14 cellular contexts compared by ENCODE assay signal in the genomic region with DNA sequence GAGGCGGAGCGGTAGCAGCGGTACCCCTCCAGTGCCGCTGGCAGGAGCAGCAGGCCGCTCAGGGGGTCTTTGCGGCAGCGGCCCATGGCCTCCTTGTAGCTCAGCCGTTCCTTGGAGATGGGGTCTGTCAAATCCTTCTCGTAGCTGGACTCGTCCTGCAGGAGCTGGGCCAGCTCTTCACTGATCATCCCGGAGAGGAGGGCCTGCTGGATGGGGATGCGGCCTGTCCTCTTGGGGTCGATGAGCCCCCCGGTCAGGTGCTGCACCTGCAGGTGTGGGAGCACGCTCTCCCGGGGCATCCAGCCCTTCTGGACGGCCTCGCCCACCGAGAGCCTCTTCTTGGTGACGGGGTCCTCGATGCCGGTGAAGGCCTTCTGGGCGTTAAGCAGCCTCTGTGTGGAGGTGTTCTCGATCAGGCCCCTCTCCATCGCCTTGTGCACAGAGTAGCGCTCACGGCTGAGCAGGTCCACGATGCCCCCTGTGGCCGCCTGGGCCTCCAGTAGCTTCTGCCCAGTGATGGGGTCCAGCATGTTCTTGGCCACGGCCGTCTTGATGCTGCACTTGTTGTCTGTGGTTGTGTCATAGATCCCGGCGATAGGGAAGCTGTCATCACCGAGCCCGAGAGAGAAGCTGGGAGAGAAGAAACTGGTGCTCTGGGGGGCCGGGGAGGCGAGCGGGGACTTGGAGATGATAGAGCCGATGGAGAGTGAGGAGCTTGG. TPM values are rescaled to one million over a fixed set of nuclear protein-coding genes. Genes with fewer than 3 reads are reported as not detected.
A peak's percentile ranks its signal among the peaks of the same experiment; 100 is the strongest.
DNase-seq lines count a peak whose midpoint lies in the region; ATAC-seq and TF ChIP-seq lines count a peak whose summit lies in the region.
"Had no signal": no experiment of that assay in that cellular context is flagged by ENCODE, and none has a peak within 500 bp of the region (broad histone marks: within the 10 kb centered on the region; RNA-seq: fewer than 3 reads in every experiment).

No MANE protein-coding gene starts in this region.

- no peak overlapping the region for H3K27ac Mint-ChIP-seq in natural killer cell treated with Interleukin-12 subunit alpha and Interleukin-12 subunit beta and Interleukin-15 and Interleukin-18, amount 100 ng/mL, for 72 hours
- no peak overlapping the region for H3K27ac Mint-ChIP-seq in natural killer cell

- peaks cover 0 to 8% of the 10 kb centered on the region in 2 donors for H3K4me1 Mint-ChIP-seq in natural killer cell treated with Interleukin-12 subunit alpha and Interleukin-12 subunit beta and Interleukin-15 and Interleukin-18, amount 100 ng/mL, for 72 hours (ENCODE audit: low read depth in 2 of 2)
- no peaks in the 10 kb centered on the region for H3K4me1 Mint-ChIP-seq in natural killer cell
- H3K4me1 Mint-ChIP-seq: CD14-positive monocyte had no signal

- H3K4me1 ChIP-seq in RWPE2 (ENCODE audit: insufficient read depth, poor library complexity, severe bottlenecking) = no peaks in the 10 kb centered on the region
- H3K4me1 ChIP-seq in colonic mucosa = no peaks in the 10 kb centered on the region
- H3K4me1 ChIP-seq: A549 had no signal

- no peak for TF ChIP-seq CTCF in natural killer cell (IDR thresholded peaks at IDR 0.05)
- TF ChIP-seq CTCF in RWPE2 (IDR thresholded peaks at IDR 0.05; ENCODE audit: poor library complexity, severe bottlenecking) = no peak
- TF ChIP-seq CTCF in colonic mucosa (IDR thresholded peaks at IDR 0.05) = no peak

- no peaks in the 10 kb centered on the region for H3K9me3 Mint-ChIP-seq in natural killer cell treated with Interleukin-12 subunit alpha and Interleukin-12 subunit beta and Interleukin-15 and Interleukin-18, amount 100 ng/mL, for 72 hours
- no peaks in the 10 kb centered on the region for H3K9me3 Mint-ChIP-seq in natural killer cell

- intact Hi-C loops in natural killer cell (cut with micrococcal nuclease) = no loop called here
- intact Hi-C loops in colonic mucosa (cut with DNase I) = loop anchor here (2.0 kb wide), 1 partner anchor 100 kb away; no protein-coding TSS in a partner anchor

- H3K4me3 Mint-ChIP-seq in natural killer cell treated with Interleukin-12 subunit alpha and Interleukin-12 subunit beta and Interleukin-15 and Interleukin-18, amount 100 ng/mL, for 72 hours = no peak overlapping the region
- no peak overlapping the region for H3K4me3 Mint-ChIP-seq in natural killer cell
- H3K4me3 Mint-ChIP-seq: CD14-positive monocyte had no signal

- H3K27ac ChIP-seq in RWPE2 (ENCODE audit: poor library complexity, severe bottlenecking) (no peak overlapping the region), colonic mucosa (no peak overlapping the region)
- H3K27ac ChIP-seq: A549 had no signal

- ATAC-seq in natural killer cell treated with Interleukin-12 subunit alpha and Interleukin-12 subunit beta and Interleukin-15 and Interleukin-18, amount 100 ng/mL, for 72 hours = no peak
- no peak for ATAC-seq in natural killer cell
- no peak for ATAC-seq in RWPE2 (ENCODE audit: low read depth)
- no peak for ATAC-seq in HG03280 (IDR thresholded peaks at IDR 0.05; ENCODE audit: unreplicated experiment)
- ATAC-seq: A549 had no signal

- H3K4me3 ChIP-seq in RWPE2 (ENCODE audit: severe bottlenecking) (no peak overlapping the region), colonic mucosa (no peak overlapping the region)
- H3K4me3 ChIP-seq: A549 had no signal

- H3K27me3 ChIP-seq in RWPE2 (ENCODE audit: insufficient read depth, poor library complexity, severe bottlenecking) (no peaks in the 10 kb centered on the region), colonic mucosa (no peaks in the 10 kb centered on the region)

- peaks cover 8% of the 10 kb centered on the region; the same call in 1 of the 2 replicates for H3K36me3 ChIP-seq in RWPE2 (ENCODE audit: low read depth)
- no peaks in the 10 kb centered on the region for H3K36me3 ChIP-seq in colonic mucosa

- H3K9me3 ChIP-seq in RWPE2 (ENCODE audit: severe bottlenecking) = no peaks in the 10 kb centered on the region
- H3K9me3 ChIP-seq in colonic mucosa = no peaks in the 10 kb centered on the region
- H3K9me3 ChIP-seq: A549 had no signal

- no peaks in the 10 kb centered on the region for H3K27me3 Mint-ChIP-seq in natural killer cell treated with Interleukin-12 subunit alpha and Interleukin-12 subunit beta and Interleukin-15 and Interleukin-18, amount 100 ng/mL, for 72 hours
- H3K27me3 Mint-ChIP-seq in natural killer cell (ENCODE audit: low read depth in 2 of 2) = no peaks in the 10 kb centered on the region

- peak; percentile 49 for DNase-seq in natural killer cell treated with Interleukin-12 subunit alpha and Interleukin-12 subunit beta and Interleukin-15 and Interleukin-18, amount 100 ng/mL, for 72 hours (ENCODE audit: low spot score)
- DNase-seq in natural killer cell = no peak
- DNase-seq in RWPE2 (ENCODE audit: low spot score) = peak; percentile 71
- DNase-seq in colonic mucosa = no peak
- DNase-seq in NCI-H1092 treated with DMSO at 0.1 percent for 48 hours (lab: John Stamatoyannopoulos, UW) = no peak
- DNase-seq: DMS79 treated with DMSO at 0.1 percent for 48 hours, NCI-H1694 treated with DMSO at 0.1 percent for 48 hours, NCI-H510A, NCI-H774, T-helper 1 cell had no signal

- H3K9ac ChIP-seq in colonic mucosa (ENCODE audit: low read depth in 2 of 2, low read length in 2 of 2) = no peak overlapping the region

- H3K36me3 Mint-ChIP-seq in natural killer cell treated with Interleukin-12 subunit alpha and Interleukin-12 subunit beta and Interleukin-15 and Interleukin-18, amount 100 ng/mL, for 72 hours = no peaks in the 10 kb centered on the region
- H3K36me3 Mint-ChIP-seq in natural killer cell = no peaks in the 10 kb centered on the region

RNA-seq across cellular contexts. Expression of a gene that starts 6.6 kb away (rescaled TPM):
- 10 to 100 TPM in 1 of 2 donors, 1 to 10 TPM in 1; 9.8 to 16.2 TPM for total RNA-seq in natural killer cell treated with Interleukin-12 subunit alpha and Interleukin-12 subunit beta and Interleukin-15 and Interleukin-18, amount 100 ng/mL, for 72 hours
- total RNA-seq in natural killer cell (10 to 100 TPM in 2 of 3 donors, 1 to 10 TPM in 1; 5.5 to 13.6 (median 13.5) TPM), colonic mucosa (1 to 10 TPM; 5.3 to 8.2 TPM)

RNA-seq across cellular contexts. Expression of a gene that starts 19.8 kb away (rescaled TPM):
- under 1 TPM; 0.05 to 0.64 TPM for total RNA-seq in natural killer cell treated with Interleukin-12 subunit alpha and Interleukin-12 subunit beta and Interleukin-15 and Interleukin-18, amount 100 ng/mL, for 72 hours
- total RNA-seq in natural killer cell = 1 to 10 TPM in 1 of 3 donors, under 1 TPM in 1, not detected in 1; 0.94 to 1.2 TPM
- total RNA-seq in colonic mucosa = 10 to 100 TPM; 18.8 to 31.1 TPM
- total RNA-seq: RPMI7951 had no signal

RNA-seq across cellular contexts. Expression of a gene that starts 28.2 kb away (rescaled TPM):
- 10 to 100 TPM; 16.5 to 19.1 TPM for total RNA-seq in natural killer cell treated with Interleukin-12 subunit alpha and Interleukin-12 subunit beta and Interleukin-15 and Interleukin-18, amount 100 ng/mL, for 72 hours
- total RNA-seq in natural killer cell (10 to 100 TPM; 23.0 to 30.7 (median 24.3) TPM), colonic mucosa (10 to 100 TPM; 15.9 to 18.6 TPM)

RNA-seq across cellular contexts. Expression of a gene that starts 28.3 kb away (rescaled TPM):
- total RNA-seq in natural killer cell treated with Interleukin-12 subunit alpha and Interleukin-12 subunit beta and Interleukin-15 and Interleukin-18, amount 100 ng/mL, for 72 hours = 10 to 100 TPM; 36.8 to 44.6 TPM
- total RNA-seq in natural killer cell = 10 to 100 TPM; 22.8 to 48.2 (median 28.2) TPM
- 100 to 1,000 TPM; 110 to 136 TPM for total RNA-seq in colonic mucosa

Comparison
In these comparisons a context has a peak if more than half of its experiments do, and no peak if none do; other contexts are left out.
1. DNase-seq: peak in natural killer cell treated with Interleukin-12 subunit alpha and Interleukin-12 subunit beta and Interleukin-15 and Interleukin-18, amount 100 ng/mL, for 72 hours (single experiment) and RWPE2 (single experiment); none in natural killer cell (single experiment), colonic mucosa (single experiment) and NCI-H1092 treated with DMSO at 0.1 percent for 48 hours (single experiment).
2. RNA of a gene that starts 19.8 kb away (total RNA-seq): 18.8 to 31.1 TPM in colonic mucosa; 0.94 to 1.2 TPM in natural killer cell and 0.05 to 0.64 TPM in natural killer cell treated with Interleukin-12 subunit alpha and Interleukin-12 subunit beta and Interleukin-15 and Interleukin-18, amount 100 ng/mL, for 72 hours; every median in the first group is over 4 times any median in the second.